8 cellular contexts compared by ENCODE assay signal in the genomic region with DNA sequence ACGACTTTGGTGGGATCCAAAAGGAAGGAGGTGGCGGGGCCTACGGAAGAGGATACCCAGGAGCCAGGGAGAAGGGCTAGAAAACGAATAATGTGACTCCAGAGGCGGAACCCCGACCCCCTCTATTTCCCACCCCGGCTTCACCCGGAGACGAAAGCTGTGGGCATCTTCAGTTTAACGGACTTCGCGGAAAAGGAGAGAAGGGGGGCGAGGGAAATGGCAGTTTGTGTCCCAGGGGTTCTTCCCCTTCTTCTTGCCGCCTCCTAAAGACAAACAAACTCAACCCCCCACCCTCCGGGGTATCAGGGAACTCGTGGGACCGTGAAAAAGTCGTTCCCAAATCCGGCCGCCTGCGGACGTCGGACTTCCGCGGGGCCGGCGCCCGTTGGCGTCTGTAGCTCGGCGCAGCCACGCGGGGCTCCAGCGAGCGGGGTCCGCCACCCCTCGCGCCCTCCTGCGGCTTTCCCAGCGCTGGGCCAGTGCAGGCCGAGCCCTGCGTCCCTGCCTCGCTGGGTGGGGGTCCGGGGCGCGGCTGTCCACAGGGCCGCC. TPM values are rescaled to one million over a fixed set of nuclear protein-coding genes. Genes with fewer than 3 reads are reported as not detected.
A peak's percentile ranks its signal among the peaks of the same experiment; 100 is the strongest.
DNase-seq lines count a peak whose midpoint lies in the region; ATAC-seq and TF ChIP-seq lines count a peak whose summit lies in the region.

No MANE protein-coding gene starts in this region.

- WGBS in adrenal gland, 4 donors = 8 to 34% (median 12%) methylated on average over 12 to 47 of the region's 47 CpGs

- peaks cover 49% of the 10 kb centered on the region for H3K27me3 Mint-ChIP-seq in CD4-positive, CD25-positive, alpha-beta regulatory T cell
- H3K27me3 Mint-ChIP-seq in stimulated activated naive CD8-positive, alpha-beta T cell treated with anti-CD3 and anti-CD28 coated beads, Interleukin-15, Interleukin-2, amounts not matched to agents 100 ng/mL and 50 ng/mL, for 24 hours = peaks cover 11% of the 10 kb centered on the region

- H3K27ac ChIP-seq in CD4-positive, CD25-positive, alpha-beta regulatory T cell (ENCODE audit: insufficient read depth, low read length, poor library complexity, severe bottlenecking) = peak overlapping the region; percentile 78
- H3K27ac ChIP-seq in adrenal gland = peak overlapping the region in 4 of 5 donors; percentile 63 to 94 (median 80)
- H3K27ac ChIP-seq in layer of hippocampus (ENCODE audit: low read depth, low read length) = peak overlapping the region; percentile 42

- peak overlapping the region; percentile 96 to 100 (median 98) for H3K4me3 Mint-ChIP-seq in CD4-positive, CD25-positive, alpha-beta regulatory T cell
- H3K4me3 Mint-ChIP-seq in stimulated activated naive CD8-positive, alpha-beta T cell treated with anti-CD3 and anti-CD28 coated beads, Interleukin-15, Interleukin-2, amounts not matched to agents 100 ng/mL and 50 ng/mL, for 24 hours = peak overlapping the region; percentile 99

- peak overlapping the region; percentile 73 for H3K4me3 ChIP-seq in CD4-positive, CD25-positive, alpha-beta regulatory T cell (ENCODE audit: low read depth, low read length)
- H3K4me3 ChIP-seq in adrenal gland = peak overlapping the region in 3 of 4 donors; percentile 18 to 55 (median 39)

- peaks cover 5% of the 10 kb centered on the region for H3K36me3 ChIP-seq in CD4-positive, CD25-positive, alpha-beta regulatory T cell (ENCODE audit: control insufficient read depth, insufficient read depth, low read length)
- no peaks in the 10 kb centered on the region for H3K36me3 ChIP-seq in adrenal gland (replicated peaks in 1 of 2)

- H3K36me3 Mint-ChIP-seq in CD4-positive, CD25-positive, alpha-beta regulatory T cell = peaks cover 13% of the 10 kb centered on the region
- no peaks in the 10 kb centered on the region for H3K36me3 Mint-ChIP-seq in stimulated activated naive CD8-positive, alpha-beta T cell treated with anti-CD3 and anti-CD28 coated beads, Interleukin-15, Interleukin-2, amounts not matched to agents 100 ng/mL and 50 ng/mL, for 24 hours (ENCODE audit: low read depth)

- H3K27me3 ChIP-seq in CD4-positive, CD25-positive, alpha-beta regulatory T cell (ENCODE audit: control insufficient read depth, insufficient read depth, low read length) = peaks cover 8% of the 10 kb centered on the region
- H3K27me3 ChIP-seq in adrenal gland (peaks cover 18% of the 10 kb centered on the region), layer of hippocampus (ENCODE audit: control insufficient read depth, insufficient read depth, low read length) (peaks cover 20% of the 10 kb centered on the region)

- H3K9me3 ChIP-seq in CD4-positive, CD25-positive, alpha-beta regulatory T cell (ENCODE audit: control insufficient read depth in 2 of 2, low read length in 2 of 2) = no peaks in the 10 kb centered on the region
- H3K9me3 ChIP-seq in adrenal gland (replicated peaks in 1 of 3) = no peaks in the 10 kb centered on the region

- H3K9me3 Mint-ChIP-seq in CD4-positive, CD25-positive, alpha-beta regulatory T cell = peaks cover 0 to 6% (median 0%) of the 10 kb centered on the region in 7 donors
- no peaks in the 10 kb centered on the region for H3K9me3 Mint-ChIP-seq in stimulated activated naive CD8-positive, alpha-beta T cell treated with anti-CD3 and anti-CD28 coated beads, Interleukin-15, Interleukin-2, amounts not matched to agents 100 ng/mL and 50 ng/mL, for 24 hours

- peaks cover 24 to 53% (median 46%) of the 10 kb centered on the region in 4 donors for H3K4me1 Mint-ChIP-seq in CD4-positive, CD25-positive, alpha-beta regulatory T cell
- H3K4me1 Mint-ChIP-seq in stimulated activated naive CD8-positive, alpha-beta T cell treated with anti-CD3 and anti-CD28 coated beads, Interleukin-15, Interleukin-2, amounts not matched to agents 100 ng/mL and 50 ng/mL, for 24 hours (ENCODE audit: low read depth) = peaks cover 39% of the 10 kb centered on the region

- no peak for TF ChIP-seq POLR2A in adrenal gland (IDR thresholded peaks at IDR 0.05)

- intact Hi-C loops in adrenal gland (cut with DNase I) = no loop called here

- H3K27ac Mint-ChIP-seq in CD4-positive, CD25-positive, alpha-beta regulatory T cell = peak overlapping the region; percentile 65 to 88 (median 83)
- peak overlapping the region; percentile 84 for H3K27ac Mint-ChIP-seq in stimulated activated naive CD8-positive, alpha-beta T cell treated with anti-CD3 and anti-CD28 coated beads, Interleukin-15, Interleukin-2, amounts not matched to agents 100 ng/mL and 50 ng/mL, for 24 hours

- TF ChIP-seq CTCF in adrenal gland (IDR thresholded peaks at IDR 0.05) = peak in 1 of 6 experiments; percentile 25

- H3K4me1 ChIP-seq in CD4-positive, CD25-positive, alpha-beta regulatory T cell (ENCODE audit: control insufficient read depth, insufficient read depth, low read length, poor library complexity, severe bottlenecking) = peaks cover 44% of the 10 kb centered on the region
- H3K4me1 ChIP-seq in adrenal gland (replicated peaks in 1 of 2) = peaks cover 6 to 22% of the 10 kb centered on the region in 2 donors

- ATAC-seq in CD4-positive, CD25-positive, alpha-beta regulatory T cell (ENCODE audit: low read depth in 2 of 2) = peak; percentile 10 to 14
- peak; percentile 23 for ATAC-seq in GM21360 (IDR thresholded peaks at IDR 0.05; ENCODE audit: unreplicated experiment)

- DNase-seq in CD4-positive, CD25-positive, alpha-beta regulatory T cell = peak in 1 of 3 donors; percentile 45
- peak; percentile 48 for DNase-seq in NCI-H1092 (lab: John Stamatoyannopoulos, UW)
- peak in 6 of 7 donors; percentile 29 to 39 (median 36) for DNase-seq in adrenal gland
- DNase-seq in GDM1 (lab: John Stamatoyannopoulos, UW) = no peak
- no peak for DNase-seq in HuH-7 (ENCODE audit: low spot score)

RNA-seq across cellular contexts. Expression of gene LEF1, which starts 3.6 kb away (rescaled TPM):
- total RNA-seq in CD4-positive, CD25-positive, alpha-beta regulatory T cell = 469 TPM
- polyA plus RNA-seq in CD4-positive, CD25-positive, alpha-beta regulatory T cell = 100 to 1,000 TPM; 465 to 627 (median 565) TPM
- 10 to 100 TPM in 7 of 8 donors, 1 to 10 TPM in 1; 6.1 to 78.2 (median 33.7) TPM for total RNA-seq in adrenal gland
- polyA plus RNA-seq in adrenal gland = 10 to 100 TPM; 24.9 to 70.8 (median 53.4) TPM

Comparison
In these comparisons a context has a peak if more than half of its experiments do, and no peak if none do; other contexts are left out.
1. DNase-seq: peak in NCI-H1092 (single experiment) and adrenal gland (6 of 7); none in GDM1 (single experiment) and HuH-7 (single experiment).
2. Peak in every context shown above with its lines, with median percentiles within 50 percentile points of each other: H3K27ac ChIP-seq.